In the genomic region with DNA sequence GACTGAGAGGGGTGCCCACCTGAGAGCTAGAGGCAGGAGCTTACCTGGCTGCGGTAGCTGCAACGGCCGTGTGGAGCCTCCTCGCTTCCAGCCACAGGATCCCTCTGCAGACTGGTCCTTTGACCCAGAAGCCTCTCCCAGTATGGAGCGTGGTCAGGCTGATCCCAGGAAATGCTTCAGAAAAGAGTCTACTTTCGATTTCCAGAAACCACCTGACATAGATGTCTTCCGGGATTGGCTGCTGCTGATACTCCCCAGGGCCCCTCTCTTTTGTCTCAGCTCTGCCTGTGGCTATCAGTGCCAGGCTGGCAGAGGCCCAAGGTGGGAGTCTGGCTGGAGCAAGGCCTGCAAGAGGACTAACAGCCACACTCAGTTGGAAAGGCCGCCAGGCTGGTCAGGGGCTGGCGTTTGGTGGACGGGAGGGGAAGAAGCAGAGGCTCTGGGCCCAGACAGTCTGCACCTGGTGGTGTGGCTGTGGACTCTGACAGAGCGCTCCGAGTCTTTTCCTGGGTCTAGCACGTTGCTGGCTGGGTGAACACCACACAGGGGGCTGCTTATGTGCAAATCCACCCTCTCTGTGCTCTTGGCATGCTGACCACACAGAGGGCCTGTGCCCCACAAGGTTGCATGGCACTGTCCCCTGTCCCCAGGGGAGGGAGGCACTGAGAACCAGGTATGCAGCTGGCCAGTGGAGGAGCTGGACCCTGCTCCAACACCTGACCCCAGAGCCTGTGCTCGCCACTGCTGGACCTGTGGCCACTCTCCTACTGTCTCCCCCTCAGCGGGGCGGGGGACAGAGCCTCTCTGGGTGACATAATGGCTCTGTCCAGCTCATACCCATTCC, we compare ENCODE assay signal across 8 cellular contexts. TPM values are rescaled to one million over a fixed set of nuclear protein-coding genes. Genes with fewer than 3 reads are reported as not detected.
A peak's percentile ranks its signal among the peaks of the same experiment; 100 is the strongest.
DNase-seq lines count a peak whose midpoint lies in the region; ATAC-seq, FAIRE-seq and TF ChIP-seq lines count a peak whose summit lies in the region.

A gene with protein sequence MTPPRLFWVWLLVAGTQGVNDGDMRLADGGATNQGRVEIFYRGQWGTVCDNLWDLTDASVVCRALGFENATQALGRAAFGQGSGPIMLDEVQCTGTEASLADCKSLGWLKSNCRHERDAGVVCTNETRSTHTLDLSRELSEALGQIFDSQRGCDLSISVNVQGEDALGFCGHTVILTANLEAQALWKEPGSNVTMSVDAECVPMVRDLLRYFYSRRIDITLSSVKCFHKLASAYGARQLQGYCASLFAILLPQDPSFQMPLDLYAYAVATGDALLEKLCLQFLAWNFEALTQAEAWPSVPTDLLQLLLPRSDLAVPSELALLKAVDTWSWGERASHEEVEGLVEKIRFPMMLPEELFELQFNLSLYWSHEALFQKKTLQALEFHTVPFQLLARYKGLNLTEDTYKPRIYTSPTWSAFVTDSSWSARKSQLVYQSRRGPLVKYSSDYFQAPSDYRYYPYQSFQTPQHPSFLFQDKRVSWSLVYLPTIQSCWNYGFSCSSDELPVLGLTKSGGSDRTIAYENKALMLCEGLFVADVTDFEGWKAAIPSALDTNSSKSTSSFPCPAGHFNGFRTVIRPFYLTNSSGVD (minus strand): TSS at position 144 of the 844 bp plus-strand sequence. CDS start 2,732 bp downstream, outside the sequence.

- peak; percentile 75 for DNase-seq in astrocyte (ENCODE audit: low read depth)
- peak; percentile 82 to 83 for DNase-seq in heart right ventricle
- peak; percentile 87 for DNase-seq in posterior vena cava (ENCODE audit: low spot score)
- no peak for DNase-seq in OCI-LY7 (ENCODE audit: low spot score)

- H3K4me2 ChIP-seq in astrocyte (ENCODE audit: low read length) (peak within 1 kb of the TSS; percentile 80), OCI-LY7 (ENCODE audit: low read length) (no peak within 1 kb of the TSS)

- POLR2A ChIA-PET in HEK293 (lab: Yijun Ruan, JAX) (interaction anchor here (0.6 to 1.6 kb wide), 7 partner anchors 11 to 53 kb away, joined by 3 to 7 read pairs (median 3); a partner anchor contains a TSS), OCI-LY7 (lab: Charles Lee) (no interaction called here)

- CTCF ChIA-PET in HEK293 (lab: Yijun Ruan, JAX) (interaction anchor here (0.5 to 2.7 kb wide), 7 partner anchors 8 to 413 kb away, joined by 3 to 19 read pairs (median 3); no protein-coding TSS in a partner anchor), OCI-LY7 (lab: Charles Lee; ENCODE audit: unreplicated experiment) (no interaction called here)

- TF ChIP-seq CTCF in HEK293 (tag by site-specific recombination; IDR thresholded peaks at IDR 0.05) (no peak; the same call in 1 of the 2 replicates), astrocyte (IDR thresholded peaks at IDR 0.05; ENCODE audit: insufficient read depth, low read depth, low read length) (no peak), heart right ventricle (IDR thresholded peaks at IDR 0.05) (no peak), OCI-LY7 (conservative IDR thresholded peaks at IDR 0.05; ENCODE audit: low read length) (no peak)

- H3K9me3 Mint-ChIP-seq in astrocyte (ENCODE audit: unreplicated experiment) = no peaks in the 10 kb centered on the region

- H3K4me3 ChIP-seq in ACC112 (ENCODE audit: low read depth, low read length) (peak within 1 kb of the TSS; percentile 92), HEK293 (ENCODE audit: low read depth, low read length) (peak within 1 kb of the TSS; percentile 43), astrocyte (ENCODE audit: insufficient read depth, low read depth, low read length) (peak within 1 kb of the TSS; percentile 50), heart right ventricle (peak within 1 kb of the TSS in 9 of 10 donors; percentile 30 to 65 (median 49)), OCI-LY7 (ENCODE audit: low read depth, low read length, poor library complexity, severe bottlenecking) (no peak within 1 kb of the TSS)

- H3K4me1 ChIP-seq in ACC112 (ENCODE audit: control insufficient read depth, insufficient read depth, low read length, unreplicated experiment) (peaks cover 42% of the 10 kb centered on the region), HEK293 (ENCODE audit: control insufficient read depth, insufficient read depth, low read length) (peaks cover 26% of the 10 kb centered on the region), astrocyte (ENCODE audit: insufficient read depth, low read length) (peaks cover 20% of the 10 kb centered on the region), heart right ventricle (peaks cover 27 to 56% (median 53%) of the 10 kb centered on the region in 9 donors), OCI-LY7 (ENCODE audit: insufficient read depth, low read length, poor library complexity, severe bottlenecking) (peaks cover 10% of the 10 kb centered on the region)

- H2AFZ ChIP-seq in ACC112 (ENCODE audit: low read length, unreplicated experiment) (no peak within 1 kb of the TSS), astrocyte (ENCODE audit: low read depth, low read length) (peak within 1 kb of the TSS; percentile 85), OCI-LY7 (ENCODE audit: low read length) (no peak within 1 kb of the TSS)

- H3K36me3 ChIP-seq in ACC112 (ENCODE audit: insufficient read depth, low read length) (peaks cover 3% of the 10 kb centered on the region; the same call in 1 of the 2 replicates), HEK293 (ENCODE audit: control insufficient read depth in 2 of 2, insufficient read depth in 1 of 2, low read length in 2 of 2) (peaks cover 0 to 28% of the 10 kb centered on the region in 2 experiments; a peak in 1 of 3 replicates), astrocyte (ENCODE audit: insufficient read depth, low read length) (no peaks in the 10 kb centered on the region), heart right ventricle (peaks cover 0 to 15% (median 0%) of the 10 kb centered on the region in 9 donors), OCI-LY7 (ENCODE audit: insufficient read depth, low read length) (no peaks in the 10 kb centered on the region)

- no TSS peak for BruUV-seq in OCI-LY7 (replicated peaks; lab: Mats Ljungman, UMichigan)

- peak within 1 kb of the TSS; percentile 81 for H3K4me3 Mint-ChIP-seq in astrocyte (ENCODE audit: unreplicated experiment)

- H3K9me2 ChIP-seq in OCI-LY7 (ENCODE audit: insufficient read depth, low read length) = no peaks in the 10 kb centered on the region

- no peaks in the 10 kb centered on the region for H4K20me1 ChIP-seq in astrocyte (ENCODE audit: insufficient read depth, low read length)
- H4K20me1 ChIP-seq in OCI-LY7 (ENCODE audit: insufficient read depth, low read length) = no peaks in the 10 kb centered on the region

- no peak for FAIRE-seq in astrocyte (lab: Jason Lieb, UNC)

- no peak within 1 kb of the TSS for H3K27ac Mint-ChIP-seq in astrocyte (ENCODE audit: unreplicated experiment)

- H3K9me3 ChIP-seq in HEK293 (ENCODE audit: control insufficient read depth, insufficient read depth, low read depth, low read length) (no peaks in the 10 kb centered on the region), astrocyte (ENCODE audit: insufficient read depth, low read depth, low read length) (no peaks in the 10 kb centered on the region), heart right ventricle (no peaks in the 10 kb centered on the region), OCI-LY7 (ENCODE audit: low read length) (no peaks in the 10 kb centered on the region)

- intact Hi-C loops in heart right ventricle (cut with DNase I) = loop anchor here in 2 of 10 donors (10.0 kb wide), 2 partner anchors 415 to 485 kb away; no protein-coding TSS in a partner anchor
- intact Hi-C loops in posterior vena cava (cut with DNase I) = no loop called here
- intact Hi-C loops in OCI-LY7 (cut with micrococcal nuclease; ENCODE audit: unreplicated experiment) = no loop called here

- H3K27me3 ChIP-seq in ACC112 (ENCODE audit: insufficient read depth, low read length) (no peaks in the 10 kb centered on the region), astrocyte (ENCODE audit: insufficient read depth, low read length) (no peaks in the 10 kb centered on the region), heart right ventricle (no peaks in the 10 kb centered on the region)

- H3K27ac ChIP-seq in ACC112 (ENCODE audit: low read depth, low read length) = peak within 1 kb of the TSS; percentile 37; the same call in 1 of the 2 replicates
- peak within 1 kb of the TSS; percentile 83 for H3K27ac ChIP-seq in HEK293 (ENCODE audit: extremely low read depth, low read depth, low read length)
- peak within 1 kb of the TSS; percentile 5 for H3K27ac ChIP-seq in astrocyte (ENCODE audit: low read depth, low read length)
- H3K27ac ChIP-seq in heart right ventricle = peak within 1 kb of the TSS in 9 of 10 donors; percentile 58 to 85 (median 80)
- no peak within 1 kb of the TSS for H3K27ac ChIP-seq in OCI-LY7 (ENCODE audit: low read depth, low read length, poor library complexity, severe bottlenecking)

- ATAC-seq in heart right ventricle (peak; percentile 68 to 88 (median 80)), HG02870 (IDR thresholded peaks at IDR 0.05; ENCODE audit: unreplicated experiment) (no peak)

- peaks cover 40% of the 10 kb centered on the region for H3K79me2 ChIP-seq in ACC112 (ENCODE audit: control insufficient read depth, insufficient read depth, low read length, unreplicated experiment)
- peaks cover 20% of the 10 kb centered on the region for H3K79me2 ChIP-seq in astrocyte (ENCODE audit: insufficient read depth, low read length)
- no peaks in the 10 kb centered on the region for H3K79me2 ChIP-seq in OCI-LY7 (ENCODE audit: insufficient read depth, low read depth, low read length)

- H3K4me1 Mint-ChIP-seq in astrocyte (ENCODE audit: low read depth, unreplicated experiment) = peaks cover 3% of the 10 kb centered on the region

- 30 to 36% methylated on average over 16 of the region's 16 CpGs for WGBS in heart right ventricle, 2 donors

- peak within 1 kb of the TSS; percentile 32 for H3K9ac ChIP-seq in astrocyte (ENCODE audit: low read length)

- H3K36me3 Mint-ChIP-seq in astrocyte (ENCODE audit: low read depth, unreplicated experiment) = peaks cover 2% of the 10 kb centered on the region

- no peaks in the 10 kb centered on the region for H3K27me3 Mint-ChIP-seq in astrocyte (ENCODE audit: low read depth, unreplicated experiment)

TF ChIP-seq in PFSK-1, 5 proteins besides CTCF, POLR2A, EP300 and RAD21 (continues in another document):
- peak; percentile 83; the same call in 1 of the 2 replicates for TF ChIP-seq POLR2AphosphoS5 (IDR thresholded peaks at IDR 0.05; ENCODE audit: low read depth, low read length)
- TF ChIP-seq SIN3A (IDR thresholded peaks at IDR 0.05; ENCODE audit: borderline replicate concordance, insufficient read depth, low read length) = 0 out of 2 replicates have a peak, but pooled peaks have one; percentile 49
- peak; percentile 25 for TF ChIP-seq FOXP2 (optimal IDR thresholded peaks at IDR 0.05; ENCODE audit: borderline replicate concordance, extremely low read depth, extremely low read length, insufficient read depth)
- peak; percentile 88; the same call in 1 of the 2 replicates for TF ChIP-seq TAF1 (IDR thresholded peaks at IDR 0.05; ENCODE audit: borderline replicate concordance, insufficient read depth, low read length)

RNA-seq across cellular contexts. Expression of the gene that starts here (rescaled TPM):
- 723 TPM for polyA plus RNA-seq in PFSK-1 (2012; ENCODE audit: insufficient read length, low read depth)
- total RNA-seq in astrocyte (495 and 654 TPM in 2 replicates), heart right ventricle (100 to 1,000 TPM; 362 to 852 (median 568) TPM), posterior vena cava (100 to 1,000 TPM; 103 to 163 TPM), OCI-LY7 (2022) (1.3 and 1.7 TPM in 2 replicates)
- polyA plus RNA-seq in heart right ventricle = 100 to 1,000 TPM; 196 to 268 TPM
- total RNA-seq in OCI-LY7 (2014; rRNA removed; shearing (Covaris generic)) = 0.88 TPM in 1 of 2 replicates, not detected in the other

Comparison
In these comparisons a context has a peak if more than half of its experiments do, and no peak if none do; other contexts are left out.
1. RNA of the gene that starts here (total RNA-seq): 362 to 852 TPM in heart right ventricle, 495 to 654 TPM in astrocyte and 103 to 163 TPM in posterior vena cava; 0.88 to 1.7 TPM in OCI-LY7; every median in the first group is over 10 times any median in the second.